ENCODE assay signal across 1 cellular context in the genomic region with DNA sequence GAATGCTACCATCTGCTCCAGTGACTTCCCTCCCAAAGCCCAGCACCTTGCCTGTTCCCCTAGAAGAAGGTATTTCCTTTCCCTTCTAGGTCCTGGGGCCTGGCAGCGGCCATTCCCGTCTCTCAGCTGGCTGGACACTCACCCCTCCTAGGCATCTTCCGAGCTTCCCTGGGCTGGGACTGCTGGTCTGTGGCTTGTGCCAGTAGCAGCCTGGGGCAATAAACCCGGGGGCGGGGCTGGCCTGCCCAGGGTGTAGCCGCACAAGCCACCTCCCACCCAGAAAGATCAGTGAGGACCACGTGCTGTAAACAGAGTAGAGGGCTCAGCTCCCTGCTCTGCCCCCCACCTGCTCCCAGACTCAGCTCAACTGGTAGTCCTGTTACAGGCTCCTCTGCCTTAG.
TF ChIP-seq lines count a peak whose summit lies in the region.

No MANE protein-coding gene starts in this region.

TF ChIP-seq in K562, 482 proteins besides CTCF, POLR2A, EP300 and RAD21:
- TF ChIP-seq, protein P1, sequence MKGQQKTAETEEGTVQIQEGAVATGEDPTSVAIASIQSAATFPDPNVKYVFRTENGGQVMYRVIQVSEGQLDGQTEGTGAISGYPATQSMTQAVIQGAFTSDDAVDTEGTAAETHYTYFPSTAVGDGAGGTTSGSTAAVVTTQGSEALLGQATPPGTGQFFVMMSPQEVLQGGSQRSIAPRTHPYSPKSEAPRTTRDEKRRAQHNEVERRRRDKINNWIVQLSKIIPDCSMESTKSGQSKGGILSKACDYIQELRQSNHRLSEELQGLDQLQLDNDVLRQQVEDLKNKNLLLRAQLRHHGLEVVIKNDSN (CRISPR knock-in tag; IDR thresholded peaks at IDR 0.05): peak; percentile 27; the same call in 1 of the 2 replicates
- TF ChIP-seq MTF1 (CRISPR knock-in tag; IDR thresholded peaks at IDR 0.05; ENCODE audit: borderline replicate concordance): no peak
